21 cellular contexts compared by ENCODE assay signal in genomic region chr6:123604067-123604466, GRCh38. TPM values are rescaled to one million over a fixed set of nuclear protein-coding genes. Genes with fewer than 3 reads are reported as not detected.
DNase-seq lines count a peak whose midpoint lies in the region; ATAC-seq and TF ChIP-seq lines count a peak whose summit lies in the region.
"Had no signal": no experiment of that assay in that cellular context is flagged by ENCODE, and none has a peak within 500 bp of the region (broad histone marks: within the 10 kb centered on the region; RNA-seq: fewer than 3 reads in every experiment).

No MANE protein-coding gene starts in this region.

- no peaks in the 10 kb centered on the region for H3K4me1 ChIP-seq in mucosa of descending colon (ENCODE audit: low read depth)
- H3K4me1 ChIP-seq: SJSA1, stomach had no signal

- intact Hi-C loops in left ventricle myocardium superior (cut with micrococcal nuclease) (no loop called here), mucosa of descending colon (cut with DNase I, micrococcal nuclease) (no loop called here)

- H3K9me3 ChIP-seq in mucosa of descending colon, result no peaks in the 10 kb centered on the region
- H3K9me3 ChIP-seq: SJSA1, stomach had no signal

- H3K4me3 ChIP-seq in foreskin fibroblast (ENCODE audit: low read depth in 1 of 2, low read length in 2 of 2), result no peak overlapping the region
- H3K4me3 ChIP-seq in mucosa of descending colon, result no peak overlapping the region
- H3K4me3 ChIP-seq: SJSA1, stomach had no signal

- DNase-seq in NCI-H1417 treated with DMSO at 0.1 percent for 48 hours (lab: John Stamatoyannopoulos, UW), result peak; percentile 8
- peak; percentile 68 for DNase-seq in SK-MEL-5 (ENCODE audit: low read depth, low spot score)
- no peak for DNase-seq in left ventricle myocardium superior
- DNase-seq in retina, result peak; percentile 14
- DNase-seq in foreskin fibroblast, result no peak
- no peak for DNase-seq in mucosa of descending colon
- DNase-seq: activated CD4-positive, alpha-beta T cell treated with anti-CD3 and anti-CD28 coated beads, Interleukin-2, amount 50 U/mL, for 48 hours; activated effector memory CD4-positive, alpha-beta T cell treated with Interleukin-2 at 50 U/mL for 16 hours; activated naive CD8-positive, alpha-beta T cell treated with anti-CD3 and anti-CD28 coated beads, Interleukin-2, amount 50 U/mL, for 24 hours; CD8-positive, alpha-beta memory T cell; naive thymus-derived CD4-positive, alpha-beta T cell; NCI-H1105; NCI-H774; PC-3; posterior cingulate gyrus; stimulated activated CD4-positive, alpha-beta T cell treated with anti-CD3 and anti-CD28 coated beads, Interleukin-4, amount 100 ng/mL, for 4 hours; stomach; T-helper 17 cell had no signal

- ATAC-seq in left ventricle myocardium superior (peak; percentile 75), HG03175 (IDR thresholded peaks at IDR 0.05; ENCODE audit: unreplicated experiment) (no peak), mucosa of descending colon (no peak)
- ATAC-seq: activated naive CD8-positive, alpha-beta T cell treated with anti-CD3 and anti-CD28 coated beads, Interleukin-2, amount 50 U/mL, for 24 hours; naive thymus-derived CD4-positive, alpha-beta T cell; PC-3; T-helper 17 cell had no signal

- TF ChIP-seq CTCF in foreskin fibroblast (IDR thresholded peaks at IDR 0.05; ENCODE audit: low read depth, low read length) (no peak), mucosa of descending colon (IDR thresholded peaks at IDR 0.05) (no peak)

- in situ Hi-C loops in SK-MEL-5 (cut with HindIII; ENCODE audit: low pct_unique_long_range_greater_than_20kb, low sequenced_read_pairs), result no loop called here

- H3K36me3 ChIP-seq in mucosa of descending colon (ENCODE audit: low read depth), result no peaks in the 10 kb centered on the region
- H3K36me3 ChIP-seq: SJSA1, stomach had no signal

RNA-seq across cellular contexts. Expression of gene TRDN, which starts 32.7 kb away (rescaled TPM):
- total RNA-seq in SK-MEL-5 (2014; rRNA removed; shearing (Covaris generic)), result not detected in 2 replicates
- polyA plus RNA-seq in SK-MEL-5 (2015; cell fraction: cytosol; rRNA removed), result not detected in 2 replicates
- not detected in 2 replicates for polyA plus RNA-seq in SK-MEL-5 (2015; cell fraction: nucleus; rRNA removed)
- total RNA-seq in left ventricle myocardium superior (470 TPM), mucosa of descending colon (under 1 TPM in 2 of 3 donors, not detected in 1; 0.12 to 0.51 TPM)
- total RNA-seq: CD8-positive, alpha-beta memory T cell; naive thymus-derived CD4-positive, alpha-beta T cell; PC-3; SJSA1; T-helper 17 cell had no signal
- polyA plus RNA-seq: CD8-positive, alpha-beta memory T cell; keratinocyte; naive thymus-derived CD4-positive, alpha-beta T cell had no signal

Comparison
In these comparisons a context has a peak if more than half of its experiments do, and no peak if none do; other contexts are left out.
1. DNase-seq: peak in NCI-H1417 treated with DMSO at 0.1 percent for 48 hours (single experiment), SK-MEL-5 (single experiment) and retina (single experiment); none in left ventricle myocardium superior (single experiment), foreskin fibroblast (0 of 2) and mucosa of descending colon (0 of 3).
2. RNA of gene TRDN, which starts 32.7 kb away (total RNA-seq): 470 TPM in left ventricle myocardium superior (single experiment); 0.12 to 0.51 TPM in mucosa of descending colon and not detected in SK-MEL-5; every median in the first group is over 100 times any median in the second.